In genomic region chr19:35051268-35051667, GRCh38 we compare ENCODE assay signal across 3 cellular contexts. TPM values are rescaled to one million over a fixed set of nuclear protein-coding genes. Genes with fewer than 3 reads are reported as not detected.
"Had no signal": no experiment of that assay in that cellular context is flagged by ENCODE, and none has a peak within 500 bp of the region (broad histone marks: within the 10 kb centered on the region; RNA-seq: fewer than 3 reads in every experiment).

No MANE protein-coding gene starts in this region.

RNA-seq across cellular contexts. Expression of gene HPN, which starts 9.7 kb away (rescaled TPM):
- total RNA-seq: esophagus mucosa had no signal
- polyA plus RNA-seq: immature natural killer cell, mammary epithelial cell had no signal
